In genomic region chrX:71917621-71918341, GRCh38 we compare ENCODE assay signal across 17 cellular contexts. TPM values are rescaled to one million over a fixed set of nuclear protein-coding genes. Genes with fewer than 3 reads are reported as not detected.
DNase-seq lines count a peak whose midpoint lies in the region; ATAC-seq, FAIRE-seq and TF ChIP-seq lines count a peak whose summit lies in the region.
"Had no signal": no experiment of that assay in that cellular context is flagged by ENCODE, and none has a peak within 500 bp of the region (broad histone marks: within the 10 kb centered on the region; RNA-seq: fewer than 3 reads in every experiment).

No MANE protein-coding gene starts in this region.

- no peaks in the 10 kb centered on the region for H3K4me1 Mint-ChIP-seq in MCF 10A (ENCODE audit: insufficient read depth, unreplicated experiment)
- no peaks in the 10 kb centered on the region for H3K4me1 Mint-ChIP-seq in CD4-positive, alpha-beta memory T cell

- H3K27ac Mint-ChIP-seq in MCF 10A (ENCODE audit: low read depth, unreplicated experiment): no peak overlapping the region
- H3K27ac Mint-ChIP-seq in CD4-positive, alpha-beta memory T cell: no peak overlapping the region
- H3K27ac Mint-ChIP-seq: HFFc6; stimulated activated naive CD8-positive, alpha-beta T cell treated with anti-CD3 and anti-CD28 coated beads, Interleukin-15, Interleukin-2, amounts not matched to agents 100 ng/mL and 50 ng/mL, for 24 hours had no signal

- ATAC-seq in psoas muscle: no peak

- TF ChIP-seq POLR2A in breast epithelium (IDR thresholded peaks at IDR 0.05) (no peak), H1 (IDR thresholded peaks at IDR 0.05; ENCODE audit: control extremely low read depth in 1 of 2, low read depth in 2 of 2, low read length in 2 of 2) (no peak)

- no peaks in the 10 kb centered on the region for H3K36me3 Mint-ChIP-seq in MCF 10A (ENCODE audit: insufficient read depth, unreplicated experiment)
- no peaks in the 10 kb centered on the region for H3K36me3 Mint-ChIP-seq in CD4-positive, alpha-beta memory T cell

- H3K4me2 ChIP-seq in H1 (ENCODE audit: insufficient read depth in 1 of 2, low read depth in 2 of 2, low read length in 2 of 2): peak overlapping the region; percentile 56 to 63

- no peaks in the 10 kb centered on the region for H3K9me3 Mint-ChIP-seq in MCF 10A (ENCODE audit: unreplicated experiment)
- no peaks in the 10 kb centered on the region for H3K9me3 Mint-ChIP-seq in CD4-positive, alpha-beta memory T cell
- H3K9me3 Mint-ChIP-seq: HFFc6; stimulated activated naive CD8-positive, alpha-beta T cell treated with anti-CD3 and anti-CD28 coated beads, Interleukin-15, Interleukin-2, amounts not matched to agents 100 ng/mL and 50 ng/mL, for 24 hours had no signal

- 0 out of 4 replicates have a peak, but pooled peaks of 1 of the 2 experiments have one; percentile 1 for TF ChIP-seq RAD21 in H1 (IDR thresholded peaks at IDR 0.05 in 1 of 2, conservative IDR thresholded peaks at IDR 0.05 in 1 of 2; ENCODE audit: low read depth in 2 of 2, low read length in 2 of 2)

- no peak overlapping the region for H3K4me3 Mint-ChIP-seq in MCF 10A (ENCODE audit: unreplicated experiment)
- H3K4me3 Mint-ChIP-seq in CD4-positive, alpha-beta memory T cell: no peak overlapping the region
- H3K4me3 Mint-ChIP-seq: HFFc6; stimulated activated naive CD8-positive, alpha-beta T cell treated with anti-CD3 and anti-CD28 coated beads, Interleukin-15, Interleukin-2, amounts not matched to agents 100 ng/mL and 50 ng/mL, for 24 hours had no signal

- peak overlapping the region; percentile 64 for H2BK120ac ChIP-seq in H1 (replicated peaks; ENCODE audit: low read depth, low read length)

- WGBS in H1 (ENCODE audit: extremely low coverage in 1 of 2, insufficient coverage in 1 of 2, insufficient read length in 1 of 2, insufficient replicate concordance in 2 of 2, low coverage in 1 of 2, low lambda C conversion rate in 2 of 2, missing lambda C conversion rate in 1 of 2), 2 experiments: 52% methylated on average over 6 of the region's 9 CpGs; no CpG with 5 or more reads in 1 of the 2 experiments
- 65 to 73% (median 71%) methylated on average over 8 to 9 of the region's 9 CpGs for WGBS in psoas muscle, 3 donors

- H4K91ac ChIP-seq in H1 (replicated peaks; ENCODE audit: insufficient read length, low read length): peak overlapping the region; percentile 93

- TF ChIP-seq EP300 in H1 (IDR thresholded peaks at IDR 0.05; ENCODE audit: borderline replicate concordance in 1 of 2, low read depth in 2 of 2, low read length in 2 of 2): no peak

- no peaks in the 10 kb centered on the region for H3K36me3 ChIP-seq in breast epithelium
- H3K36me3 ChIP-seq in H1 (ENCODE audit: control insufficient read depth in 2 of 4, insufficient read depth in 4 of 4, low read length in 3 of 4): no peaks in the 10 kb centered on the region
- H3K36me3 ChIP-seq in CD4-positive, alpha-beta memory T cell (ENCODE audit: insufficient read depth, low read length): no peaks in the 10 kb centered on the region
- no peaks in the 10 kb centered on the region for H3K36me3 ChIP-seq in psoas muscle (ENCODE audit: insufficient read depth in 1 of 2, low read depth in 1 of 2)
- H3K36me3 ChIP-seq: MG63 had no signal

- H3K79me1 ChIP-seq in H1 (ENCODE audit: low read depth, low read length): peaks cover 3% of the 10 kb centered on the region; the same call in 1 of the 2 replicates

- peaks cover 0 to 4% of the 10 kb centered on the region in 2 experiments for H4K20me1 ChIP-seq in H1 (replicated peaks in 1 of 2; ENCODE audit: control insufficient read depth in 1 of 2, insufficient read depth in 2 of 2, low read length in 2 of 2)

- no peak overlapping the region for H3K27ac ChIP-seq in breast epithelium
- H3K27ac ChIP-seq in H1 (ENCODE audit: low read depth, low read length): no peak overlapping the region
- no peak overlapping the region for H3K27ac ChIP-seq in CD4-positive, alpha-beta memory T cell (ENCODE audit: low read depth, low read length)
- H3K27ac ChIP-seq in psoas muscle: no peak overlapping the region
- H3K27ac ChIP-seq: SK-N-MC had no signal

- H3K27me3 ChIP-seq in breast epithelium (peaks cover 0 to 65% of the 10 kb centered on the region in 2 donors), H1 (replicated peaks in 1 of 4; ENCODE audit: control insufficient read depth in 3 of 4, extremely low read depth in 1 of 4, insufficient read depth in 3 of 4, low read length in 3 of 4) (no peaks in the 10 kb centered on the region), psoas muscle (ENCODE audit: insufficient read depth in 3 of 3, low read length in 2 of 3) (peaks cover 0 to 23% (median 0%) of the 10 kb centered on the region in 3 donors)
- H3K27me3 ChIP-seq in CD4-positive, alpha-beta memory T cell (ENCODE audit: insufficient read depth, low read length): no peaks in the 10 kb centered on the region
- H3K27me3 ChIP-seq: MG63 had no signal

- FAIRE-seq in H1 (lab: Jason Lieb, UNC): peak; percentile 84
- FAIRE-seq: endometrium had no signal

- peaks cover 2 to 51% of the 10 kb centered on the region in 2 experiments; a peak in 3 of 4 replicates for H3K79me2 ChIP-seq in H1 (ENCODE audit: control insufficient read depth in 1 of 2, insufficient read depth in 2 of 2, low read length in 2 of 2)

- H2BK12ac ChIP-seq in H1 (ENCODE audit: low read depth, low read length): peak overlapping the region; percentile 75; the same call in 1 of the 2 replicates

- DNase-seq in MCF 10A (ENCODE audit: unreplicated experiment) (peak; percentile 20), breast epithelium (ENCODE audit: low spot score in 2 of 2) (no peak), H1 (ENCODE audit: low read depth in 1 of 2, low spot score in 2 of 2) (no peak), left kidney (ENCODE audit: low read depth, low spot score) (peak; percentile 87), NCI-H774 (lab: John Stamatoyannopoulos, UW) (no peak), psoas muscle (no peak), cardiac septum (ENCODE audit: low spot score) (no peak)
- no peak for DNase-seq in CD4-positive, alpha-beta memory T cell
- DNase-seq: 8988T, Caco-2, head of caudate nucleus, HFFc6, MG63, NCI-H2081 had no signal

- no peak for TF ChIP-seq CTCF in MCF 10A (IDR thresholded peaks at IDR 0.05; ENCODE audit: unreplicated experiment)
- TF ChIP-seq CTCF in breast epithelium (IDR thresholded peaks at IDR 0.05): no peak
- no peak for TF ChIP-seq CTCF in H1 (IDR thresholded peaks at IDR 0.05; ENCODE audit: control extremely low read depth in 1 of 3, insufficient read depth in 1 of 3, low read depth in 1 of 3, low read length in 3 of 3)
- no peak for TF ChIP-seq CTCF in psoas muscle (IDR thresholded peaks at IDR 0.05)

- no peak overlapping the region for H3K23ac ChIP-seq in H1 (ENCODE audit: insufficient read length)

- peak overlapping the region; percentile 97 for H3K14ac ChIP-seq in H1 (ENCODE audit: insufficient read length)

- no peak overlapping the region for H2AK5ac ChIP-seq in H1 (ENCODE audit: low read depth, low read length)

- H3K27me3 Mint-ChIP-seq in MCF 10A (ENCODE audit: insufficient read depth, unreplicated experiment): peaks cover 79% of the 10 kb centered on the region
- H3K27me3 Mint-ChIP-seq in CD4-positive, alpha-beta memory T cell: peaks cover 2 to 8% of the 10 kb centered on the region in 2 donors

- H3K4me1 ChIP-seq in breast epithelium: no peaks in the 10 kb centered on the region
- H3K4me1 ChIP-seq in H1 (replicated peaks in 1 of 4; ENCODE audit: control insufficient read depth in 3 of 4, insufficient read depth in 4 of 4, low read length in 3 of 4): peaks cover 6 to 18% (median 10%) of the 10 kb centered on the region in 4 experiments; a peak in 4 of 7 replicates
- no peaks in the 10 kb centered on the region for H3K4me1 ChIP-seq in CD4-positive, alpha-beta memory T cell (ENCODE audit: insufficient read depth, low read length)
- H3K4me1 ChIP-seq in psoas muscle: no peaks in the 10 kb centered on the region
- H3K4me1 ChIP-seq: Caco-2 had no signal

- no TSS peak for BruUV-seq in MCF 10A (replicated peaks; lab: Mats Ljungman, UMichigan)

- H3K18ac ChIP-seq in H1 (ENCODE audit: extremely low read depth, low read length): 0 out of 2 replicates have a peak overlapping the region, but pooled peaks have one; percentile 51

- peak overlapping the region; percentile 80; the same call in 1 of the 2 replicates for H4K8ac ChIP-seq in H1 (ENCODE audit: extremely low read depth, insufficient read depth, low read length)

- H3K9me3 ChIP-seq in breast epithelium: no peaks in the 10 kb centered on the region
- H3K9me3 ChIP-seq in H1 (ENCODE audit: insufficient read depth in 2 of 2, low read depth in 1 of 2, low read length in 1 of 2): no peaks in the 10 kb centered on the region
- H3K9me3 ChIP-seq in CD4-positive, alpha-beta memory T cell (ENCODE audit: control insufficient read depth in 1 of 2, low read length in 2 of 2): no peaks in the 10 kb centered on the region
- no peaks in the 10 kb centered on the region for H3K9me3 ChIP-seq in psoas muscle
- H3K9me3 ChIP-seq: Caco-2, MG63 had no signal

- H3K4me3 ChIP-seq in breast epithelium (no peak overlapping the region), H1 (ENCODE audit: extremely low read depth in 1 of 4, insufficient read depth in 2 of 4, low read depth in 3 of 4, low read length in 4 of 4) (peak overlapping the region in 1 of 4 experiments; percentile 19; a peak in 1 of 8 replicates), psoas muscle (no peak overlapping the region)
- H3K4me3 ChIP-seq in CD4-positive, alpha-beta memory T cell (ENCODE audit: low read length in 2 of 2): no peak overlapping the region
- H3K4me3 ChIP-seq: MG63, SK-N-MC had no signal

- no peak overlapping the region for H2AFZ ChIP-seq in H1 (ENCODE audit: low read length)

- CTCF ChIA-PET in MCF 10A (lab: Yijun Ruan, JAX): interaction anchor here (0.7 to 0.9 kb wide), 2 partner anchors 58 kb away, joined by 3 read pairs; no protein-coding TSS in a partner anchor
- CTCF ChIA-PET in H1 (lab: Charles Lee; ENCODE audit: partially characterized antibody): interaction anchor here (1.0 to 1.4 kb wide), 3 partner anchors 9 to 79 kb away, joined by 3 to 5 read pairs (median 3); no protein-coding TSS in a partner anchor
- CTCF ChIA-PET in CD4-positive, alpha-beta memory T cell (lab: Charles Lee; ENCODE audit: partially characterized antibody): no interaction called here

- H3K23me2 ChIP-seq in H1 (ENCODE audit: low read depth, low read length): no peaks in the 10 kb centered on the region; the same call in 1 of the 2 replicates

- no peak overlapping the region for H2BK15ac ChIP-seq in H1 (ENCODE audit: low read length)

- H3K4ac ChIP-seq in H1 (replicated peaks; ENCODE audit: insufficient read length, low read depth, low read length): no peak overlapping the region

- no peak overlapping the region for H2BK20ac ChIP-seq in H1 (ENCODE audit: low read length)

- no peak overlapping the region for H3K9ac ChIP-seq in H1 (replicated peaks in 1 of 4; ENCODE audit: extremely low read depth in 1 of 4, low read depth in 3 of 4, low read length in 3 of 4)

- H3K56ac ChIP-seq in H1 (replicated peaks; ENCODE audit: insufficient read length, low read depth, low read length): peak overlapping the region; percentile 53

- peak overlapping the region; percentile 88; the same call in 1 of the 2 replicates for H2BK5ac ChIP-seq in H1 (ENCODE audit: low read depth, low read length)

- no peak overlapping the region for H4K5ac ChIP-seq in H1 (ENCODE audit: insufficient read length, low read depth, low read length)

- intact Hi-C loops in MCF 10A (cut with micrococcal nuclease): no loop called here
- intact Hi-C loops in breast epithelium (cut with DNase I; ENCODE audit: low total_unique reads): no loop called here
- intact Hi-C loops in CD4-positive, alpha-beta memory T cell (cut with micrococcal nuclease): no loop called here
- intact Hi-C loops in psoas muscle (cut with DNase I): no loop called here
- intact Hi-C loops in cardiac septum (cut with DNase I): loop anchor here (10.0 kb wide), 1 partner anchor 207 kb away; no protein-coding TSS in a partner anchor

- POLR2A ChIA-PET in MCF 10A (lab: Yijun Ruan, JAX) (no interaction called here), H1 (lab: Charles Lee; ENCODE audit: partially characterized antibody) (interaction anchor here (0.6 to 1.5 kb wide), 3 partner anchors 15 to 237 kb away, joined by 3 to 4 read pairs (median 3); no protein-coding TSS in a partner anchor)
- POLR2A ChIA-PET in CD4-positive, alpha-beta memory T cell (lab: Charles Lee; ENCODE audit: partially characterized antibody): no interaction called here

RNA-seq across cellular contexts. Expression of gene NHSL2, which starts 7.1 kb away (rescaled TPM):
- not detected in 2 replicates for total RNA-seq in MCF 10A (2022)
- total RNA-seq in breast epithelium: 1 to 10 TPM; 5.4 to 9.2 (median 5.8) TPM
- 6.8 and 7.2 TPM in 2 replicates for total RNA-seq in H1 (2021; fragmentation: NEBNext Ultra II Directional; extraction: Animal tissue kit (Norgen Biotek cat#: 25700))
- polyA plus RNA-seq in H1 (2011; rRNA removed): 3.7 and 4.0 TPM in 2 replicates
- polyA plus RNA-seq in H1 (2011; cell fraction: cytosol; rRNA removed): 2.6 TPM
- polyA plus RNA-seq in H1 (2011; cell fraction: nucleus; rRNA removed): 8.2 TPM
- polyA plus RNA-seq in H1 (2012, experiment 1 of 2): 2.7 to 3.6 TPM (median 3.0 TPM) in 4 replicates
- polyA plus RNA-seq in H1 (2012, experiment 2 of 2): 0.49 TPM
- polyA plus RNA-seq in H1 (2013, experiment 1 of 2): 3.6 TPM
- 3.1 TPM for polyA plus RNA-seq in H1 (2013, experiment 2 of 2)
- 14.8 and 15.6 TPM in 2 replicates for polyA minus RNA-seq in H1 (2011; rRNA and poly(A)+ RNA removed)
- polyA minus RNA-seq in H1 (2011; cell fraction: cytosol; rRNA and poly(A)+ RNA removed): 5.2 TPM
- 16.6 TPM for polyA minus RNA-seq in H1 (2011; cell fraction: nucleus; rRNA and poly(A)+ RNA removed)
- total RNA-seq in CD4-positive, alpha-beta memory T cell: 1 to 10 TPM; 8.1 to 8.4 TPM
- polyA plus RNA-seq in CD4-positive, alpha-beta memory T cell: 10 to 100 TPM; 12.7 to 27.2 TPM
- total RNA-seq in psoas muscle: 1 to 10 TPM; 1.9 to 4.4 (median 3.4) TPM
- under 1 TPM; 0.30 to 0.48 (median 0.40) TPM for polyA plus RNA-seq in psoas muscle
- 6.7 TPM for total RNA-seq in cardiac septum

Comparison
In these comparisons a context has a peak if more than half of its experiments do, and no peak if none do; other contexts are left out.
1. DNase-seq: peak in MCF 10A (single experiment) and left kidney (single experiment); none in breast epithelium (0 of 2), H1 (0 of 2), CD4-positive, alpha-beta memory T cell (0 of 5), NCI-H774 (single experiment), psoas muscle (0 of 2) and cardiac septum (single experiment).